Comparison of ENCODE assay signal across 18 cellular contexts in genomic region chr14:75443203-75443969, GRCh38. TPM values are rescaled to one million over a fixed set of nuclear protein-coding genes. Genes with fewer than 3 reads are reported as not detected.
DNase-seq lines count a peak whose midpoint lies in the region; ATAC-seq and TF ChIP-seq lines count a peak whose summit lies in the region.
"Had no signal": no experiment of that assay in that cellular context is flagged by ENCODE, and none has a peak within 500 bp of the region (broad histone marks: within the 10 kb centered on the region; RNA-seq: fewer than 3 reads in every experiment).

No MANE protein-coding gene starts in this region.

- peak overlapping the region; percentile 73 for H3K27ac ChIP-seq in ACC112 (ENCODE audit: low read depth, low read length)
- H3K27ac ChIP-seq in SU-DHL-6 (ENCODE audit: low read depth, low read length), result 0 out of 2 replicates have a peak overlapping the region, but pooled peaks have one; percentile 3
- peak overlapping the region; percentile 61 for H3K27ac ChIP-seq in left ventricle myocardium inferior (replicated peaks)
- peak overlapping the region; percentile 65 to 73 (median 68) for H3K27ac ChIP-seq in sigmoid colon
- H3K27ac ChIP-seq: neural progenitor cell, VCaP had no signal

- H3K27me3 ChIP-seq in ACC112 (ENCODE audit: insufficient read depth, low read length) (no peaks in the 10 kb centered on the region), SU-DHL-6 (ENCODE audit: low read length) (no peaks in the 10 kb centered on the region), left ventricle myocardium inferior (ENCODE audit: low read depth) (no peaks in the 10 kb centered on the region), sigmoid colon (no peaks in the 10 kb centered on the region)
- H3K27me3 ChIP-seq: adrenal gland, neural progenitor cell had no signal

- CTCF ChIA-PET in activated CD4-positive, alpha-beta memory T cell treated with anti-CD3 and anti-CD28 coated beads for 36 hours (lab: Charles Lee), result interaction anchor here (0.6 to 1.3 kb wide), 2 partner anchors 11 to 118 kb away, joined by 3 to 5 read pairs; no protein-coding TSS in a partner anchor

- TF ChIP-seq CTCF in SU-DHL-6 (IDR thresholded peaks at IDR 0.05; ENCODE audit: insufficient read depth, low read length, poor library complexity, severe bottlenecking), result no peak
- no peak for TF ChIP-seq CTCF in left ventricle myocardium inferior (IDR thresholded peaks at IDR 0.05; ENCODE audit: borderline replicate concordance)
- TF ChIP-seq CTCF in sigmoid colon (IDR thresholded peaks at IDR 0.05), result no peak

- peaks cover 23% of the 10 kb centered on the region for H3F3A ChIP-seq in SU-DHL-6 (ENCODE audit: insufficient read depth)

- H3K27ac Mint-ChIP-seq in activated CD4-positive, alpha-beta memory T cell treated with anti-CD3 and anti-CD28 coated beads for 36 hours, result no peak overlapping the region
- H3K27ac Mint-ChIP-seq: activated T-helper 17 cell treated with anti-CD3 and anti-CD28 coated beads, Interleukin-2, amount 50 U/mL, for 72 hours; CD4-positive, alpha-beta T cell; neural progenitor cell had no signal

- POLR2A ChIA-PET in activated CD4-positive, alpha-beta memory T cell treated with anti-CD3 and anti-CD28 coated beads for 36 hours (lab: Charles Lee), result interaction anchor here (0.6 kb wide), 1 partner anchor 238 kb away, joined by 3 read pairs; no protein-coding TSS in a partner anchor

- no peaks in the 10 kb centered on the region for H3K4me1 Mint-ChIP-seq in activated CD4-positive, alpha-beta memory T cell treated with anti-CD3 and anti-CD28 coated beads for 36 hours (ENCODE audit: low read depth)
- H3K4me1 Mint-ChIP-seq: activated T-helper 17 cell treated with anti-CD3 and anti-CD28 coated beads, Interleukin-2, amount 50 U/mL, for 72 hours had no signal

- no peaks in the 10 kb centered on the region for H3K9me2 ChIP-seq in SU-DHL-6 (replicated peaks; ENCODE audit: insufficient read depth, low read length)

- no peak overlapping the region for H3K4me2 ChIP-seq in SU-DHL-6 (ENCODE audit: low read depth, low read length, poor library complexity, severe bottlenecking)
- H3K4me2 ChIP-seq: neural progenitor cell had no signal

- no peaks in the 10 kb centered on the region for H3K36me3 Mint-ChIP-seq in activated CD4-positive, alpha-beta memory T cell treated with anti-CD3 and anti-CD28 coated beads for 36 hours
- H3K36me3 Mint-ChIP-seq: neural progenitor cell had no signal

- intact Hi-C loops in left ventricle myocardium inferior (cut with micrococcal nuclease), result no loop called here
- intact Hi-C loops in sigmoid colon (cut with DNase I), result no loop called here
- intact Hi-C loops in activated CD4-positive, alpha-beta memory T cell treated with anti-CD3 and anti-CD28 coated beads for 36 hours (cut with micrococcal nuclease), result no loop called here

- H3K4me3 ChIP-seq in ACC112 (ENCODE audit: low read depth, low read length) (no peak overlapping the region), SU-DHL-6 (ENCODE audit: insufficient read depth, low read length, poor library complexity, severe bottlenecking) (no peak overlapping the region), left ventricle myocardium inferior (no peak overlapping the region), sigmoid colon (no peak overlapping the region)
- H3K4me3 ChIP-seq: adrenal gland, neural progenitor cell had no signal

- H3K27me3 Mint-ChIP-seq in activated CD4-positive, alpha-beta memory T cell treated with anti-CD3 and anti-CD28 coated beads for 36 hours, result no peaks in the 10 kb centered on the region
- H3K27me3 Mint-ChIP-seq: CD4-positive, alpha-beta T cell had no signal

- H3K4me1 ChIP-seq in ACC112 (ENCODE audit: control insufficient read depth, insufficient read depth, low read length, unreplicated experiment) (peaks cover 28% of the 10 kb centered on the region), left ventricle myocardium inferior (peaks cover 84% of the 10 kb centered on the region), sigmoid colon (peaks cover 0 to 47% (median 45%) of the 10 kb centered on the region in 4 donors)

- no peak overlapping the region for H2AFZ ChIP-seq in ACC112 (ENCODE audit: low read length, unreplicated experiment)
- H2AFZ ChIP-seq in SU-DHL-6 (ENCODE audit: low read depth, low read length, severe bottlenecking), result no peak overlapping the region
- H2AFZ ChIP-seq: neural progenitor cell had no signal

- no peak for TF ChIP-seq EP300 in sigmoid colon (IDR thresholded peaks at IDR 0.05)

- H3K79me2 ChIP-seq in ACC112 (ENCODE audit: control insufficient read depth, insufficient read depth, low read length, unreplicated experiment) (peaks cover 2% of the 10 kb centered on the region), SU-DHL-6 (ENCODE audit: insufficient read depth, low read length) (peaks cover 86% of the 10 kb centered on the region)

- no peak overlapping the region for H3K9ac ChIP-seq in SU-DHL-6 (ENCODE audit: low read length)
- H3K9ac ChIP-seq: neural progenitor cell had no signal

- H3K36me3 ChIP-seq in ACC112 (ENCODE audit: insufficient read depth, low read length) (peaks cover 20% of the 10 kb centered on the region), SU-DHL-6 (ENCODE audit: low read length) (peaks cover 41% of the 10 kb centered on the region), left ventricle myocardium inferior (peaks cover 56% of the 10 kb centered on the region), sigmoid colon (peaks cover 4 to 39% (median 15%) of the 10 kb centered on the region in 4 donors)
- H3K36me3 ChIP-seq: neural progenitor cell had no signal

- 85 to 90% methylated on average over 7 of the region's 7 CpGs for WGBS in sigmoid colon, 2 donors

- no peak for DNase-seq in left ventricle myocardium inferior
- DNase-seq in sigmoid colon, result no peak
- no peak for DNase-seq in EL
- DNase-seq in activated CD4-positive, alpha-beta memory T cell treated with anti-CD3 and anti-CD28 coated beads for 36 hours, result no peak
- DNase-seq: adrenal gland; CD4-positive, alpha-beta T cell; cerebellar nuclear complex; GOT3; NCI-H187; NCI-H345; T-helper 1 cell had no signal

- H3K4me3 Mint-ChIP-seq in activated CD4-positive, alpha-beta memory T cell treated with anti-CD3 and anti-CD28 coated beads for 36 hours, result no peak overlapping the region
- H3K4me3 Mint-ChIP-seq: activated T-helper 17 cell treated with anti-CD3 and anti-CD28 coated beads, Interleukin-2, amount 50 U/mL, for 72 hours; CD4-positive, alpha-beta T cell; neural progenitor cell had no signal

- ATAC-seq in GM19463 (IDR thresholded peaks at IDR 0.05; ENCODE audit: unreplicated experiment) (no peak), HG02981 (IDR thresholded peaks at IDR 0.05; ENCODE audit: unreplicated experiment) (no peak)
- ATAC-seq: activated T-helper 17 cell treated with anti-CD3 and anti-CD28 coated beads, Interleukin-2, amount 50 U/mL, for 72 hours had no signal

- TF ChIP-seq POLR2A in sigmoid colon (IDR thresholded peaks at IDR 0.05), result no peak

- H3K9me3 Mint-ChIP-seq in activated CD4-positive, alpha-beta memory T cell treated with anti-CD3 and anti-CD28 coated beads for 36 hours, result no peaks in the 10 kb centered on the region
- H3K9me3 Mint-ChIP-seq: activated T-helper 17 cell treated with anti-CD3 and anti-CD28 coated beads, Interleukin-2, amount 50 U/mL, for 72 hours; CD4-positive, alpha-beta T cell; neural progenitor cell had no signal

- H3K9me3 ChIP-seq in SU-DHL-6 (ENCODE audit: insufficient read depth, low read length), result no peaks in the 10 kb centered on the region
- no peaks in the 10 kb centered on the region for H3K9me3 ChIP-seq in left ventricle myocardium inferior (replicated peaks)
- H3K9me3 ChIP-seq in sigmoid colon, result no peaks in the 10 kb centered on the region
- H3K9me3 ChIP-seq: adrenal gland had no signal

- H4K20me1 ChIP-seq in SU-DHL-6 (ENCODE audit: low read depth, low read length), result no peaks in the 10 kb centered on the region; the same call in 1 of the 2 replicates

RNA-seq across cellular contexts. Expression of gene JDP2, which starts 15.6 kb away (rescaled TPM):
- total RNA-seq in left ventricle myocardium inferior (21.9 TPM), sigmoid colon (10 to 100 TPM; 54.9 to 90.0 (median 58.0) TPM)
- polyA plus RNA-seq in sigmoid colon, result 10 to 100 TPM; 24.5 to 46.8 (median 32.8) TPM
- 1 to 10 TPM; 1.7 to 1.8 TPM for total RNA-seq in activated CD4-positive, alpha-beta memory T cell treated with anti-CD3 and anti-CD28 coated beads for 36 hours

Comparison
In these comparisons a context has a peak if more than half of its experiments do, and no peak if none do; other contexts are left out.
1. H3K27ac ChIP-seq: peak in every context shown above with its lines; median percentile 73 in ACC112; 68 in sigmoid colon; 61 in left ventricle myocardium inferior; 3 in SU-DHL-6.